1 cellular context compared by ENCODE assay signal in genomic region chr3:14265246-14265962, GRCh38.
TF ChIP-seq lines count a peak whose summit lies in the region.

No MANE protein-coding gene starts in this region.

TF ChIP-seq in K562, 482 proteins besides CTCF, POLR2A, EP300 and RAD21 (continued from another document):
- TF ChIP-seq ZNF318 (IDR thresholded peaks at IDR 0.05; ENCODE audit: borderline replicate concordance in 1 of 2, low read depth in 1 of 2) (no peak), PCBP1 (IDR thresholded peaks at IDR 0.05; ENCODE audit: low read depth, low read length, poor library complexity, severe bottlenecking) (no peak), SUPT5H (IDR thresholded peaks at IDR 0.05) (no peak), CHD1 (IDR thresholded peaks at IDR 0.05; ENCODE audit: low read length) (no peak), E2F6 (IDR thresholded peaks at IDR 0.05; ENCODE audit: borderline replicate concordance in 1 of 2, extremely low read depth in 1 of 2, insufficient read depth in 1 of 2, insufficient read length in 1 of 2, low read depth in 1 of 2, low read length in 1 of 2, poor library complexity in 1 of 2, severe bottlenecking in 1 of 2) (peak; percentile 51 to 64), EHMT2 (IDR thresholded peaks at IDR 0.05) (peak; percentile 31; the same call in 1 of the 2 replicates), ZBTB17 (CRISPR knock-in tag; IDR thresholded peaks at IDR 0.05) (peak; percentile 85), ZNF764 (CRISPR knock-in tag; IDR thresholded peaks at IDR 0.05; ENCODE audit: low read depth) (no peak), BRF2 (IDR thresholded peaks at IDR 0.05; ENCODE audit: borderline replicate concordance, insufficient read depth, insufficient read length) (no peak), TSC22D4 (tag; IDR thresholded peaks at IDR 0.05) (no peak), SREBF2 (CRISPR knock-in tag; IDR thresholded peaks at IDR 0.05) (no peak), ZBTB43 (CRISPR knock-in tag; IDR thresholded peaks at IDR 0.05) (no peak)
